In genomic region chr7:96303105-96303685, GRCh38 we compare ENCODE assay signal across 1 cellular context.
A peak's percentile ranks its signal among the peaks of the same experiment; 100 is the strongest.
TF ChIP-seq lines count a peak whose summit lies in the region.

No MANE protein-coding gene starts in this region.

TF ChIP-seq in HepG2, 621 proteins besides CTCF, POLR2A, EP300 and RAD21 (continued from another document and continues in another):
- TF ChIP-seq ZNF407 (CRISPR knock-in tag; IDR thresholded peaks at IDR 0.05; ENCODE audit: not compliant biosample characterization), result no peak
- peak; percentile 67; the same call in 1 of the 2 replicates for TF ChIP-seq ZNF354B (CRISPR knock-in tag; IDR thresholded peaks at IDR 0.05)
- TF ChIP-seq ELF3 (CRISPR knock-in tag; IDR thresholded peaks at IDR 0.05), result peak; percentile 97
- peak; percentile 56; the same call in 1 of the 2 replicates for TF ChIP-seq ZNF800 (CRISPR knock-in tag; IDR thresholded peaks at IDR 0.05)
- peak in 1 of 2 experiments; percentile 67; a peak in 2 of 4 replicates for TF ChIP-seq KLF16 (CRISPR knock-in tag; IDR thresholded peaks at IDR 0.05)
- peak; percentile 85 for TF ChIP-seq CREB1 (IDR thresholded peaks at IDR 0.05)
- peak; percentile 92 for TF ChIP-seq CREB1 (CRISPR knock-in tag; IDR thresholded peaks at IDR 0.05)
- TF ChIP-seq NR2C2 (CRISPR knock-in tag; IDR thresholded peaks at IDR 0.05; ENCODE audit: borderline replicate concordance), result peak; percentile 50; the same call in 1 of the 2 replicates
- TF ChIP-seq GABPB1 (CRISPR knock-in tag; IDR thresholded peaks at IDR 0.05), result peak; percentile 49
- TF ChIP-seq, protein P1, sequence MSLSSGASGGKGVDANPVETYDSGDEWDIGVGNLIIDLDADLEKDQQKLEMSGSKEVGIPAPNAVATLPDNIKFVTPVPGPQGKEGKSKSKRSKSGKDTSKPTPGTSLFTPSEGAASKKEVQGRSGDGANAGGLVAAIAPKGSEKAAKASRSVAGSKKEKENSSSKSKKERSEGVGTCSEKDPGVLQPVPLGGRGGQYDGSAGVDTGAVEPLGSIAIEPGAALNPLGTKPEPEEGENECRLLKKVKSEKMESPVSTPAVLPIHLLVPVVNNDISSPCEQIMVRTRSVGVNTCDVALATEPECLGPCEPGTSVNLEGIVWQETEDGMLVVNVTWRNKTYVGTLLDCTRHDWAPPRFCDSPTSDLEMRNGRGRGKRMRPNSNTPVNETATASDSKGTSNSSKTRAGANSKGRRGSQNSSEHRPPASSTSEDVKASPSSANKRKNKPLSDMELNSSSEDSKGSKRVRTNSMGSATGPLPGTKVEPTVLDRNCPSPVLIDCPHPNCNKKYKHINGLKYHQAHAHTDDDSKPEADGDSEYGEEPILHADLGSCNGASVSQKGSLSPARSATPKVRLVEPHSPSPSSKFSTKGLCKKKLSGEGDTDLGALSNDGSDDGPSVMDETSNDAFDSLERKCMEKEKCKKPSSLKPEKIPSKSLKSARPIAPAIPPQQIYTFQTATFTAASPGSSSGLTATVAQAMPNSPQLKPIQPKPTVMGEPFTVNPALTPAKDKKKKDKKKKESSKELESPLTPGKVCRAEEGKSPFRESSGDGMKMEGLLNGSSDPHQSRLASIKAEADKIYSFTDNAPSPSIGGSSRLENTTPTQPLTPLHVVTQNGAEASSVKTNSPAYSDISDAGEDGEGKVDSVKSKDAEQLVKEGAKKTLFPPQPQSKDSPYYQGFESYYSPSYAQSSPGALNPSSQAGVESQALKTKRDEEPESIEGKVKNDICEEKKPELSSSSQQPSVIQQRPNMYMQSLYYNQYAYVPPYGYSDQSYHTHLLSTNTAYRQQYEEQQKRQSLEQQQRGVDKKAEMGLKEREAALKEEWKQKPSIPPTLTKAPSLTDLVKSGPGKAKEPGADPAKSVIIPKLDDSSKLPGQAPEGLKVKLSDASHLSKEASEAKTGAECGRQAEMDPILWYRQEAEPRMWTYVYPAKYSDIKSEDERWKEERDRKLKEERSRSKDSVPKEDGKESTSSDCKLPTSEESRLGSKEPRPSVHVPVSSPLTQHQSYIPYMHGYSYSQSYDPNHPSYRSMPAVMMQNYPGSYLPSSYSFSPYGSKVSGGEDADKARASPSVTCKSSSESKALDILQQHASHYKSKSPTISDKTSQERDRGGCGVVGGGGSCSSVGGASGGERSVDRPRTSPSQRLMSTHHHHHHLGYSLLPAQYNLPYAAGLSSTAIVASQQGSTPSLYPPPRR (CRISPR knock-in tag; IDR thresholded peaks at IDR 0.05; ENCODE audit: borderline replicate concordance), result peak; percentile 98
- peak; percentile 83; the same call in 1 of the 2 replicates for TF ChIP-seq ZBTB20 (CRISPR knock-in tag; IDR thresholded peaks at IDR 0.05; ENCODE audit: borderline replicate concordance, low read depth)
- TF ChIP-seq KLF11 (CRISPR knock-in tag; IDR thresholded peaks at IDR 0.05), result no peak
- TF ChIP-seq, protein P2, sequence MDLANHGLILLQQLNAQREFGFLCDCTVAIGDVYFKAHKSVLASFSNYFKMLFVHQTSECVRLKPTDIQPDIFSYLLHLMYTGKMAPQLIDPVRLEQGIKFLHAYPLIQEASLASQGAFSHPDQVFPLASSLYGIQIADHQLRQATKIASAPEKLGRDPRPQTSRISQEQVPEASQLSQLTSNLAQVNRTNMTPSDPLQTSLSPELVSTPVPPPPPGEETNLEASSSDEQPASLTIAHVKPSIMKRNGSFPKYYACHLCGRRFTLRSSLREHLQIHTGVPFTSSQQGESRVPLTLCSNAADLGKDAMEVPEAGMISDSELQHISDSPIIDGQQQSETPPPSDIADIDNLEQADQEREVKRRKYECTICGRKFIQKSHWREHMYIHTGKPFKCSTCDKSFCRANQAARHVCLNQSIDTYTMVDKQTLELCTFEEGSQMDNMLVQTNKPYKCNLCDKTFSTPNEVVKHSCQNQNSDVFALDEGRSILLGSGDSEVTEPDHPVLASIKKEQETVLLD (CRISPR knock-in tag; IDR thresholded peaks at IDR 0.05; ENCODE audit: low read depth), result no peak
- peak; percentile 80 for TF ChIP-seq ERF (CRISPR knock-in tag; IDR thresholded peaks at IDR 0.05)
- TF ChIP-seq PCBP2 (optimal IDR thresholded peaks at IDR 0.05; ENCODE audit: low read depth, low read length, poor library complexity, severe bottlenecking), result no peak
- TF ChIP-seq ZNF292 (CRISPR knock-in tag; IDR thresholded peaks at IDR 0.05; ENCODE audit: borderline replicate concordance, low read depth), result peak; percentile 96; the same call in 1 of the 2 replicates
- no peak for TF ChIP-seq GLI4 (CRISPR knock-in tag; IDR thresholded peaks at IDR 0.05; ENCODE audit: borderline replicate concordance)
- TF ChIP-seq GABPA (IDR thresholded peaks at IDR 0.05; ENCODE audit: low read depth, low read length), result no peak
- peak; percentile 55; the same call in 1 of the 2 replicates for TF ChIP-seq GABPA (CRISPR knock-in tag; IDR thresholded peaks at IDR 0.05; ENCODE audit: low read depth)
- TF ChIP-seq ZNF496 (CRISPR knock-in tag; IDR thresholded peaks at IDR 0.05; ENCODE audit: insufficient replicate concordance), result no peak
- TF ChIP-seq ZNF343 (CRISPR knock-in tag; IDR thresholded peaks at IDR 0.05), result no peak
- no peak for TF ChIP-seq ZSCAN30 (CRISPR knock-in tag; IDR thresholded peaks at IDR 0.05)
- peak; percentile 33; the same call in 1 of the 2 replicates for TF ChIP-seq SOX13 (IDR thresholded peaks at IDR 0.05)
- peak in 1 of 2 experiments; percentile 91; a peak in 2 of 4 replicates for TF ChIP-seq SOX13 (CRISPR knock-in tag; conservative IDR thresholded peaks at IDR 0.05 in 1 of 2, IDR thresholded peaks at IDR 0.05 in 1 of 2)
- TF ChIP-seq CENPBD1 (CRISPR knock-in tag; IDR thresholded peaks at IDR 0.05; ENCODE audit: borderline replicate concordance, low read depth), result no peak
- TF ChIP-seq PPARG (CRISPR knock-in tag; conservative IDR thresholded peaks at IDR 0.05), result peak; percentile 74; the same call in 1 of the 2 replicates
- TF ChIP-seq ZNF674 (CRISPR knock-in tag; IDR thresholded peaks at IDR 0.05; ENCODE audit: low read depth), result no peak
- TF ChIP-seq NFIC (IDR thresholded peaks at IDR 0.05; ENCODE audit: low read length), result peak; percentile 96
- TF ChIP-seq FOXA1 (IDR thresholded peaks at IDR 0.05), result peak; percentile 91
- peak; percentile 96 for TF ChIP-seq FOXA1 (CRISPR knock-in tag; IDR thresholded peaks at IDR 0.05)
- 0 out of 2 replicates have a peak, but pooled peaks have one; percentile 63 for TF ChIP-seq IRF9 (CRISPR knock-in tag; IDR thresholded peaks at IDR 0.05; ENCODE audit: borderline replicate concordance)
- no peak for TF ChIP-seq NONO (IDR thresholded peaks at IDR 0.05)
- peak; percentile 81 for TF ChIP-seq NONO (CRISPR knock-in tag; conservative IDR thresholded peaks at IDR 0.05)
- TF ChIP-seq HNRNPK (IDR thresholded peaks at IDR 0.05; ENCODE audit: low read depth, low read length, poor library complexity, severe bottlenecking), result no peak
- no peak for TF ChIP-seq ZNF563 (CRISPR knock-in tag; IDR thresholded peaks at IDR 0.05)
- TF ChIP-seq ATF7 (IDR thresholded peaks at IDR 0.05), result no peak
- TF ChIP-seq ATF7 (CRISPR knock-in tag; IDR thresholded peaks at IDR 0.05), result peak; percentile 47; the same call in 1 of the 2 replicates
- TF ChIP-seq ZNF3 (CRISPR knock-in tag; IDR thresholded peaks at IDR 0.05), result peak; percentile 29; the same call in 1 of the 2 replicates
- TF ChIP-seq DMAP1 (CRISPR knock-in tag; IDR thresholded peaks at IDR 0.05), result peak; percentile 29; the same call in 1 of the 2 replicates
- TF ChIP-seq ZNF569 (CRISPR knock-in tag; IDR thresholded peaks at IDR 0.05; ENCODE audit: borderline replicate concordance), result no peak
- no peak for TF ChIP-seq ZFP1 (CRISPR knock-in tag; IDR thresholded peaks at IDR 0.05)
- no peak for TF ChIP-seq RFX3 (CRISPR knock-in tag; IDR thresholded peaks at IDR 0.05)
- peak; percentile 68; the same call in 1 of the 2 replicates for TF ChIP-seq MIXL1 (CRISPR knock-in tag; IDR thresholded peaks at IDR 0.05)
- TF ChIP-seq, protein P3, sequence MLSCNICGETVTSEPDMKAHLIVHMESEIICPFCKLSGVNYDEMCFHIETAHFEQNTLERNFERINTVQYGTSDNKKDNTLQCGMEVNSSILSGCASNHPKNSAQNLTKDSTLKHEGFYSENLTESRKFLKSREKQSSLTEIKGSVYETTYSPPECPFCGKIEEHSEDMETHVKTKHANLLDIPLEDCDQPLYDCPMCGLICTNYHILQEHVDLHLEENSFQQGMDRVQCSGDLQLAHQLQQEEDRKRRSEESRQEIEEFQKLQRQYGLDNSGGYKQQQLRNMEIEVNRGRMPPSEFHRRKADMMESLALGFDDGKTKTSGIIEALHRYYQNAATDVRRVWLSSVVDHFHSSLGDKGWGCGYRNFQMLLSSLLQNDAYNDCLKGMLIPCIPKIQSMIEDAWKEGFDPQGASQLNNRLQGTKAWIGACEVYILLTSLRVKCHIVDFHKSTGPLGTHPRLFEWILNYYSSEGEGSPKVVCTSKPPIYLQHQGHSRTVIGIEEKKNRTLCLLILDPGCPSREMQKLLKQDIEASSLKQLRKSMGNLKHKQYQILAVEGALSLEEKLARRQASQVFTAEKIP (CRISPR knock-in tag; IDR thresholded peaks at IDR 0.05; ENCODE audit: borderline replicate concordance), result no peak
